In genomic region chr12:94244165-94245133, GRCh38 we compare ENCODE assay signal across 8 cellular contexts.
DNase-seq lines count a peak whose midpoint lies in the region; ATAC-seq, FAIRE-seq and TF ChIP-seq lines count a peak whose summit lies in the region.

No MANE protein-coding gene starts in this region.

- no peak overlapping the region for H2BK12ac ChIP-seq in H1 (ENCODE audit: low read depth, low read length)

- 84% methylated on average over 11 of the region's 11 CpGs; no CpG with 5 or more reads in 1 of the 2 experiments for WGBS in H1 (ENCODE audit: extremely low coverage in 1 of 2, insufficient coverage in 1 of 2, insufficient read length in 1 of 2, insufficient replicate concordance in 2 of 2, low coverage in 1 of 2, low lambda C conversion rate in 2 of 2, missing lambda C conversion rate in 1 of 2), 2 experiments

- no peak overlapping the region for H2AK5ac ChIP-seq in H1 (ENCODE audit: low read depth, low read length)

- CTCF ChIA-PET in H1 (lab: Charles Lee; ENCODE audit: partially characterized antibody), result no interaction called here

- H2BK120ac ChIP-seq in H1 (replicated peaks; ENCODE audit: low read depth, low read length), result no peak overlapping the region

- peaks cover 0 to 14% (median 5%) of the 10 kb centered on the region in 4 experiments; a peak in 5 of 7 replicates for H3K4me1 ChIP-seq in H1 (replicated peaks in 1 of 4; ENCODE audit: control insufficient read depth in 3 of 4, insufficient read depth in 4 of 4, low read length in 3 of 4)

- TF ChIP-seq CTCF in H1 (IDR thresholded peaks at IDR 0.05; ENCODE audit: control extremely low read depth in 1 of 3, insufficient read depth in 1 of 3, low read depth in 1 of 3, low read length in 3 of 3), result no peak

- no peaks in the 10 kb centered on the region; a peak in 1 of 7 replicates for H3K27me3 ChIP-seq in H1 (replicated peaks in 1 of 4; ENCODE audit: control insufficient read depth in 3 of 4, extremely low read depth in 1 of 4, insufficient read depth in 3 of 4, low read length in 3 of 4)

- H4K91ac ChIP-seq in H1 (replicated peaks; ENCODE audit: insufficient read length, low read length), result no peak overlapping the region

- no peaks in the 10 kb centered on the region for H3K23me2 ChIP-seq in H1 (ENCODE audit: low read depth, low read length)

- no peaks in the 10 kb centered on the region for H3K79me1 ChIP-seq in H1 (ENCODE audit: low read depth, low read length)

- H2BK5ac ChIP-seq in H1 (ENCODE audit: low read depth, low read length), result no peak overlapping the region

- H2BK20ac ChIP-seq in H1 (ENCODE audit: low read length), result no peak overlapping the region

- H3K9ac ChIP-seq in H1 (replicated peaks in 1 of 4; ENCODE audit: extremely low read depth in 1 of 4, low read depth in 3 of 4, low read length in 3 of 4), result no peak overlapping the region

- peak overlapping the region; percentile 14; the same call in 1 of the 2 replicates for H4K8ac ChIP-seq in H1 (ENCODE audit: extremely low read depth, insufficient read depth, low read length)

- H3K36me3 ChIP-seq in H1 (ENCODE audit: control insufficient read depth in 2 of 4, insufficient read depth in 4 of 4, low read length in 3 of 4), result no peaks in the 10 kb centered on the region

- no peak overlapping the region for H2AFZ ChIP-seq in H1 (ENCODE audit: low read length)

- H4K20me1 ChIP-seq in H1 (replicated peaks in 1 of 2; ENCODE audit: control insufficient read depth in 1 of 2, insufficient read depth in 2 of 2, low read length in 2 of 2), result no peaks in the 10 kb centered on the region

- FAIRE-seq in GM12891 (lab: Jason Lieb, UNC) (peak; percentile 87), H1 (lab: Jason Lieb, UNC) (no peak), urothelium cell line (lab: Jason Lieb, UNC) (no peak)

- no peak overlapping the region for H3K18ac ChIP-seq in H1 (ENCODE audit: extremely low read depth, low read length)

- no peak for TF ChIP-seq EP300 in H1 (IDR thresholded peaks at IDR 0.05; ENCODE audit: borderline replicate concordance in 1 of 2, low read depth in 2 of 2, low read length in 2 of 2)

- H3K4ac ChIP-seq in H1 (replicated peaks; ENCODE audit: insufficient read length, low read depth, low read length), result no peak overlapping the region

- H3K4me2 ChIP-seq in H1 (ENCODE audit: insufficient read depth in 1 of 2, low read depth in 2 of 2, low read length in 2 of 2), result no peak overlapping the region

- no peak overlapping the region for H2BK15ac ChIP-seq in H1 (ENCODE audit: low read length)

- H3K4me3 ChIP-seq in H1 (ENCODE audit: extremely low read depth in 1 of 4, insufficient read depth in 2 of 4, low read depth in 3 of 4, low read length in 4 of 4), result no peak overlapping the region

- H3K56ac ChIP-seq in H1 (replicated peaks; ENCODE audit: insufficient read length, low read depth, low read length), result no peak overlapping the region

- no peaks in the 10 kb centered on the region for H3K9me3 ChIP-seq in H1 (ENCODE audit: insufficient read depth in 2 of 2, low read depth in 1 of 2, low read length in 1 of 2)

- ATAC-seq in HG02623 (IDR thresholded peaks at IDR 0.05; ENCODE audit: unreplicated experiment) (peak; percentile 49), HG03280 (IDR thresholded peaks at IDR 0.05; ENCODE audit: unreplicated experiment) (no peak)

- POLR2A ChIA-PET in H1 (lab: Charles Lee; ENCODE audit: partially characterized antibody), result no interaction called here

- no peaks in the 10 kb centered on the region; a peak in 1 of 4 replicates for H3K79me2 ChIP-seq in H1 (ENCODE audit: control insufficient read depth in 1 of 2, insufficient read depth in 2 of 2, low read length in 2 of 2)

- no peak overlapping the region for H3K14ac ChIP-seq in H1 (ENCODE audit: insufficient read length)

- DNase-seq in GM12891 (ENCODE audit: insufficient read length, low spot score) (no peak), SIG-M5 (lab: John Stamatoyannopoulos, UW) (peak; percentile 93), H1 (ENCODE audit: low read depth in 1 of 2, low spot score in 2 of 2) (no peak), urothelium cell line (ENCODE audit: low spot score) (peak; percentile 6), occipital lobe (lab: John Stamatoyannopoulos, UW) (no peak), mesenteric fat pad (ENCODE audit: low spot score) (no peak)

- TF ChIP-seq POLR2A in GM12891 (IDR thresholded peaks at IDR 0.05; ENCODE audit: low read depth, low read length) (no peak), H1 (IDR thresholded peaks at IDR 0.05; ENCODE audit: control extremely low read depth in 1 of 2, low read depth in 2 of 2, low read length in 2 of 2) (no peak)

- no peak overlapping the region for H4K5ac ChIP-seq in H1 (ENCODE audit: insufficient read length, low read depth, low read length)

- H3K27ac ChIP-seq in H1 (ENCODE audit: low read depth, low read length), result no peak overlapping the region

- TF ChIP-seq RAD21 in H1 (IDR thresholded peaks at IDR 0.05 in 1 of 2, conservative IDR thresholded peaks at IDR 0.05 in 1 of 2; ENCODE audit: low read depth in 2 of 2, low read length in 2 of 2), result no peak

- H3K23ac ChIP-seq in H1 (ENCODE audit: insufficient read length), result no peak overlapping the region

TF ChIP-seq in GM12891, 5 proteins besides CTCF, POLR2A, EP300 and RAD21:
- TF ChIP-seq PAX5 (IDR thresholded peaks at IDR 0.05; ENCODE audit: insufficient read depth, low read length, severe bottlenecking) (no peak), POU2F2 (IDR thresholded peaks at IDR 0.05; ENCODE audit: low read depth, low read length) (peak; percentile 49; the same call in 1 of the 2 replicates), POLR2AphosphoS5 (IDR thresholded peaks at IDR 0.05; ENCODE audit: low read depth, low read length) (no peak), SPI1 (IDR thresholded peaks at IDR 0.05; ENCODE audit: low read depth, low read length) (0 out of 2 replicates have a peak, but pooled peaks have one; percentile 24), TAF1 (IDR thresholded peaks at IDR 0.05; ENCODE audit: low read depth, low read length) (no peak)

TF ChIP-seq in H1, 55 proteins besides CTCF, POLR2A, EP300 and RAD21:
- TF ChIP-seq USF2 (IDR thresholded peaks at IDR 0.05; ENCODE audit: low read length) (no peak), CHD2 (IDR thresholded peaks at IDR 0.05; ENCODE audit: low read length) (no peak), MAFK (IDR thresholded peaks at IDR 0.05; ENCODE audit: low read depth, low read length) (no peak), POLR2AphosphoS5 (IDR thresholded peaks at IDR 0.05; ENCODE audit: low read depth, low read length) (no peak), KDM4A (IDR thresholded peaks at IDR 0.05; ENCODE audit: low read depth, low read length, severe bottlenecking) (no peak)
- TF ChIP-seq, protein P1, sequence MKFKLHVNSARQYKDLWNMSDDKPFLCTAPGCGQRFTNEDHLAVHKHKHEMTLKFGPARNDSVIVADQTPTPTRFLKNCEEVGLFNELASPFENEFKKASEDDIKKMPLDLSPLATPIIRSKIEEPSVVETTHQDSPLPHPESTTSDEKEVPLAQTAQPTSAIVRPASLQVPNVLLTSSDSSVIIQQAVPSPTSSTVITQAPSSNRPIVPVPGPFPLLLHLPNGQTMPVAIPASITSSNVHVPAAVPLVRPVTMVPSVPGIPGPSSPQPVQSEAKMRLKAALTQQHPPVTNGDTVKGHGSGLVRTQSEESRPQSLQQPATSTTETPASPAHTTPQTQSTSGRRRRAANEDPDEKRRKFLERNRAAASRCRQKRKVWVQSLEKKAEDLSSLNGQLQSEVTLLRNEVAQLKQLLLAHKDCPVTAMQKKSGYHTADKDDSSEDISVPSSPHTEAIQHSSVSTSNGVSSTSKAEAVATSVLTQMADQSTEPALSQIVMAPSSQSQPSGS (IDR thresholded peaks at IDR 0.05; ENCODE audit: low read length), result no peak

Comparison
In these comparisons a context has a peak if more than half of its experiments do, and no peak if none do; other contexts are left out.
1. DNase-seq: peak in SIG-M5 (single experiment) and urothelium cell line (single experiment); none in GM12891 (single experiment), H1 (0 of 2), occipital lobe (single experiment) and mesenteric fat pad (single experiment).